ENCODE assay signal across 8 cellular contexts in the genomic region with DNA sequence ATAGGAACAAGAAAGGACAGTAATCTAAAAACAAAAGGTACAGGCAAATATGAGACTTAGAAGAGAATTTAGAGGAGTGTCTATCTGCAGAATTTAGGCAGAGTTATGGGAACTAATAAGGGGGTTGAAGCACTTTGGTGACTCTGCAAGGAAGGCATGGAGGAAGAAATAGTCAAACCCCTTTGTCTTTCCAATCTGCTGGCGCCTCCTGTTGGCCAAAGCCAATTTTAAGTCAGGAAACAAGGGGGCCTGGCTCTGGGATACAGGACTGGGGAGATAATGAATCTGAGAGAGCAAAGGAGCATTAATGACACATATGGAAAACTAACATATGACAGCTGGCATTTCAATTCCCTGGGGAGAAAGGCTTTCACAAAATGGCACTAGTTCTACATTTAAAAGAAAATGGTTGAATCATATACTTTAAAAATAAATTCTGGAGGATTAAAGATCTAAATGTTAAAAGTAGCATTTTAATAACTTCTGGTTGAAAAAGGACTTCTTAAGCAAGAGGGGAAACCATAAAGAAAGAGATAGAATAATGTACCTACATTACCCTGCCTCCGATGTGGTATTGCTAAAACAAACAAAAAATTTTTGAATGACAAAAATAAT. TPM values are rescaled to one million over a fixed set of nuclear protein-coding genes. Genes with fewer than 3 reads are reported as not detected.
DNase-seq lines count a peak whose midpoint lies in the region; ATAC-seq and TF ChIP-seq lines count a peak whose summit lies in the region.

No MANE protein-coding gene starts in this region.

- peaks cover 5% of the 10 kb centered on the region for H3K9me3 Mint-ChIP-seq in MCF 10A (ENCODE audit: unreplicated experiment)
- H3K9me3 Mint-ChIP-seq in activated T-cell treated with anti-CD3 and anti-CD28 coated beads, Interleukin-2, amount 50 U/mL, for 72 hours: no peaks in the 10 kb centered on the region

- CTCF ChIA-PET in MCF 10A (lab: Yijun Ruan, JAX): interaction anchor here (0.6 kb wide), 1 partner anchor 61 kb away, joined by 3 read pairs; no protein-coding TSS in a partner anchor

- H3K36me3 ChIP-seq in breast epithelium: no peaks in the 10 kb centered on the region
- H3K36me3 ChIP-seq in kidney epithelial cell (ENCODE audit: control insufficient read depth, insufficient read depth, low read length): no peaks in the 10 kb centered on the region

- no peak overlapping the region for H3K27ac ChIP-seq in breast epithelium

- no peak for ATAC-seq in activated T-cell treated with anti-CD3 and anti-CD28 coated beads, Interleukin-2, amount 50 U/mL, for 72 hours (replicated peaks in 1 of 2)
- ATAC-seq in GM18870 (IDR thresholded peaks at IDR 0.05; ENCODE audit: unreplicated experiment): no peak

- no peaks in the 10 kb centered on the region for H3K4me1 ChIP-seq in breast epithelium

- no peak overlapping the region for H3K4me3 ChIP-seq in breast epithelium
- no peak overlapping the region for H3K4me3 ChIP-seq in kidney epithelial cell (ENCODE audit: low read depth, low read length)

- DNase-seq in MCF 10A (ENCODE audit: unreplicated experiment): peak; percentile 63
- DNase-seq in breast epithelium (ENCODE audit: low spot score in 2 of 2): no peak
- peak; percentile 39 for DNase-seq in M059J (ENCODE audit: low read depth)
- DNase-seq in activated T-cell treated with anti-CD3 and anti-CD28 coated beads, Interleukin-2, amount 50 U/mL, for 72 hours: peak; percentile 42 to 56
- DNase-seq in kidney epithelial cell (ENCODE audit: low read depth): no peak
- no peak for DNase-seq in NCI-H510A treated with DMSO at 0.1 percent for 48 hours (lab: John Stamatoyannopoulos, UW)
- DNase-seq in ureter (ENCODE audit: low spot score): no peak

- no peaks in the 10 kb centered on the region for H3K9me3 ChIP-seq in breast epithelium

- H3K4me1 Mint-ChIP-seq in MCF 10A (ENCODE audit: insufficient read depth, unreplicated experiment): no peaks in the 10 kb centered on the region
- H3K4me1 Mint-ChIP-seq in activated T-cell treated with anti-CD3 and anti-CD28 coated beads, Interleukin-2, amount 50 U/mL, for 72 hours (ENCODE audit: low read depth): no peaks in the 10 kb centered on the region

- H3K4me3 Mint-ChIP-seq in MCF 10A (ENCODE audit: unreplicated experiment): no peak overlapping the region
- H3K4me3 Mint-ChIP-seq in activated T-cell treated with anti-CD3 and anti-CD28 coated beads, Interleukin-2, amount 50 U/mL, for 72 hours: no peak overlapping the region

- POLR2A ChIA-PET in MCF 10A (lab: Yijun Ruan, JAX): no interaction called here

- no TSS peak for BruUV-seq in MCF 10A (replicated peaks; lab: Mats Ljungman, UMichigan)

- H3K27me3 ChIP-seq in breast epithelium: no peaks in the 10 kb centered on the region
- H3K27me3 ChIP-seq in kidney epithelial cell (ENCODE audit: control insufficient read depth, insufficient read depth, low read length): no peaks in the 10 kb centered on the region

- TF ChIP-seq POLR2A in breast epithelium (IDR thresholded peaks at IDR 0.05): no peak

- H3K27me3 Mint-ChIP-seq in MCF 10A (ENCODE audit: insufficient read depth, unreplicated experiment): peaks cover 30% of the 10 kb centered on the region
- peaks cover 6% of the 10 kb centered on the region for H3K27me3 Mint-ChIP-seq in activated T-cell treated with anti-CD3 and anti-CD28 coated beads, Interleukin-2, amount 50 U/mL, for 72 hours (ENCODE audit: low read depth)

- TF ChIP-seq CTCF in MCF 10A (IDR thresholded peaks at IDR 0.05; ENCODE audit: unreplicated experiment): peak; percentile 33
- peak in 1 of 3 donors; percentile 24 for TF ChIP-seq CTCF in breast epithelium (IDR thresholded peaks at IDR 0.05)
- peak; percentile 53 for TF ChIP-seq CTCF in kidney epithelial cell (IDR thresholded peaks at IDR 0.05; ENCODE audit: insufficient read depth, low read length, poor library complexity, severe bottlenecking)

- no peaks in the 10 kb centered on the region for H3K36me3 Mint-ChIP-seq in MCF 10A (ENCODE audit: insufficient read depth, unreplicated experiment)
- no peaks in the 10 kb centered on the region for H3K36me3 Mint-ChIP-seq in activated T-cell treated with anti-CD3 and anti-CD28 coated beads, Interleukin-2, amount 50 U/mL, for 72 hours (ENCODE audit: insufficient read depth in 2 of 2)

- no peak overlapping the region for H3K27ac Mint-ChIP-seq in MCF 10A (ENCODE audit: low read depth, unreplicated experiment)
- H3K27ac Mint-ChIP-seq in activated T-cell treated with anti-CD3 and anti-CD28 coated beads, Interleukin-2, amount 50 U/mL, for 72 hours: no peak overlapping the region

- intact Hi-C loops in MCF 10A (cut with micrococcal nuclease): loop anchor here (1.0 kb wide), 1 partner anchor 306 kb away; no protein-coding TSS in a partner anchor
- intact Hi-C loops in breast epithelium (cut with DNase I; ENCODE audit: low total_unique reads): no loop called here

RNA-seq across cellular contexts. Expression of a gene that starts 48.5 kb away (rescaled TPM):
- 2.0 and 2.6 TPM in 2 replicates for total RNA-seq in MCF 10A (2022)
- total RNA-seq in breast epithelium: 10 to 100 TPM; 23.3 to 89.5 (median 38.3) TPM
- total RNA-seq in M059J (2014; rRNA removed; shearing (Covaris generic)): 90.2 and 121 TPM in 2 replicates
- 1 to 10 TPM in 1 of 2 donors, under 1 TPM in 1; 0.65 to 3.3 TPM for total RNA-seq in activated T-cell treated with anti-CD3 and anti-CD28 coated beads, Interleukin-2, amount 50 U/mL, for 72 hours
- 37.6 and 52.9 TPM in 2 replicates for total RNA-seq in kidney epithelial cell
- 41.7 TPM for total RNA-seq in ureter

Comparison
In these comparisons a context has a peak if more than half of its experiments do, and no peak if none do; other contexts are left out.
1. DNase-seq: peak in MCF 10A (single experiment), M059J (single experiment) and activated T-cell treated with anti-CD3 and anti-CD28 coated beads, Interleukin-2, amount 50 U/mL, for 72 hours (2 of 2); none in breast epithelium (0 of 2), kidney epithelial cell (single experiment), NCI-H510A treated with DMSO at 0.1 percent for 48 hours (single experiment) and ureter (single experiment).